10 cellular contexts compared by ENCODE assay signal in genomic region chr6:157227202-157228166, GRCh38.
DNase-seq lines count a peak whose midpoint lies in the region; ATAC-seq and TF ChIP-seq lines count a peak whose summit lies in the region.
"Had no signal": no experiment of that assay in that cellular context is flagged by ENCODE, and none has a peak within 500 bp of the region (broad histone marks: within the 10 kb centered on the region; RNA-seq: fewer than 3 reads in every experiment).

No MANE protein-coding gene starts in this region.

- H3K27me3 ChIP-seq in spleen (replicated peaks in 1 of 7): peaks cover 0 to 35% (median 5%) of the 10 kb centered on the region in 7 donors
- H3K27me3 ChIP-seq: SJSA1 had no signal

- peak; percentile 22 for DNase-seq in activated CD4-positive, alpha-beta T cell treated with anti-CD3 and anti-CD28 coated beads for 36 hours
- no peak for DNase-seq in activated CD4-positive, alpha-beta T cell treated with anti-CD3 and anti-CD28 coated beads, Interleukin-2, amount 50 U/mL, for 4 hours
- DNase-seq in NCI-H69 (lab: John Stamatoyannopoulos, UW) (peak; percentile 72), dermis blood vessel endothelial cell (peak; percentile 71), spleen (no peak), LoVo (ENCODE audit: low spot score) (no peak), C1 segment of cervical spinal cord (lab: John Stamatoyannopoulos, UW) (no peak)
- DNase-seq: stimulated activated CD4-positive, alpha-beta T cell treated with anti-CD3 and anti-CD28 coated beads, Interleukin-4, amount 100 ng/mL, for 1 hour had no signal

- no peaks in the 10 kb centered on the region for H3K9me3 ChIP-seq in spleen
- H3K9me3 ChIP-seq: SJSA1 had no signal

- peaks cover 6 to 59% (median 35%) of the 10 kb centered on the region in 6 donors for H3K4me1 ChIP-seq in spleen
- H3K4me1 ChIP-seq: SJSA1 had no signal

- peak overlapping the region in 4 of 8 donors; percentile 6 to 78 (median 70) for H3K27ac ChIP-seq in spleen
- H3K27ac ChIP-seq: SJSA1 had no signal

- peak in 7 of 11 experiments; percentile 13 to 39 (median 26) for TF ChIP-seq CTCF in spleen (IDR thresholded peaks at IDR 0.05 in 8 of 11, conservative IDR thresholded peaks at IDR 0.05 in 3 of 11)

- H3K36me3 Mint-ChIP-seq in activated CD4-positive, alpha-beta T cell treated with anti-CD3 and anti-CD28 coated beads for 36 hours (ENCODE audit: low read depth): no peaks in the 10 kb centered on the region

- H3K36me3 ChIP-seq in spleen: no peaks in the 10 kb centered on the region
- H3K36me3 ChIP-seq: SJSA1 had no signal

- POLR2A ChIA-PET in activated CD4-positive, alpha-beta T cell treated with anti-CD3 and anti-CD28 coated beads for 36 hours (lab: Charles Lee): no interaction called here

- H3K9me3 Mint-ChIP-seq in activated CD4-positive, alpha-beta T cell treated with anti-CD3 and anti-CD28 coated beads for 36 hours (ENCODE audit: low read depth): no peaks in the 10 kb centered on the region

- WGBS in spleen, 5 donors: 71 to 78% (median 76%) methylated on average over 36 of the region's 36 CpGs

- H3K27me3 Mint-ChIP-seq in activated CD4-positive, alpha-beta T cell treated with anti-CD3 and anti-CD28 coated beads for 36 hours: peaks cover 3% of the 10 kb centered on the region

- H3K4me3 Mint-ChIP-seq in activated CD4-positive, alpha-beta T cell treated with anti-CD3 and anti-CD28 coated beads for 36 hours: no peak overlapping the region

- no peak for TF ChIP-seq POLR2A in spleen (IDR thresholded peaks at IDR 0.05)

- intact Hi-C loops in activated CD4-positive, alpha-beta T cell treated with anti-CD3 and anti-CD28 coated beads for 36 hours (cut with DNase I, micrococcal nuclease): no loop called here
- intact Hi-C loops in spleen (cut with DNase I; ENCODE audit: low total_unique reads): no loop called here

- peak; percentile 57 for ATAC-seq in activated CD4-positive, alpha-beta T cell treated with anti-CD3 and anti-CD28 coated beads for 36 hours
- ATAC-seq in HG02970 (IDR thresholded peaks at IDR 0.05; ENCODE audit: low FRiP score, unreplicated experiment): no peak

- H3K27ac Mint-ChIP-seq in activated CD4-positive, alpha-beta T cell treated with anti-CD3 and anti-CD28 coated beads for 36 hours: no peak overlapping the region

- peaks cover 33% of the 10 kb centered on the region for H3K4me1 Mint-ChIP-seq in activated CD4-positive, alpha-beta T cell treated with anti-CD3 and anti-CD28 coated beads for 36 hours

- H3K4me3 ChIP-seq in spleen: no peak overlapping the region
- H3K4me3 ChIP-seq: SJSA1 had no signal

- CTCF ChIA-PET in activated CD4-positive, alpha-beta T cell treated with anti-CD3 and anti-CD28 coated beads for 36 hours (lab: Charles Lee): interaction anchor here (0.5 to 1.2 kb wide), 4 partner anchors 12 to 59 kb away, joined by 3 to 4 read pairs (median 3); no protein-coding TSS in a partner anchor

Comparison
In these comparisons a context has a peak if more than half of its experiments do, and no peak if none do; other contexts are left out.
1. DNase-seq: peak in activated CD4-positive, alpha-beta T cell treated with anti-CD3 and anti-CD28 coated beads for 36 hours (single experiment), NCI-H69 (single experiment) and dermis blood vessel endothelial cell (single experiment); none in activated CD4-positive, alpha-beta T cell treated with anti-CD3 and anti-CD28 coated beads, Interleukin-2, amount 50 U/mL, for 4 hours (0 of 2), spleen (single experiment), LoVo (single experiment) and C1 segment of cervical spinal cord (0 of 14).